ENCODE assay signal across 1 cellular context in the genomic region with DNA sequence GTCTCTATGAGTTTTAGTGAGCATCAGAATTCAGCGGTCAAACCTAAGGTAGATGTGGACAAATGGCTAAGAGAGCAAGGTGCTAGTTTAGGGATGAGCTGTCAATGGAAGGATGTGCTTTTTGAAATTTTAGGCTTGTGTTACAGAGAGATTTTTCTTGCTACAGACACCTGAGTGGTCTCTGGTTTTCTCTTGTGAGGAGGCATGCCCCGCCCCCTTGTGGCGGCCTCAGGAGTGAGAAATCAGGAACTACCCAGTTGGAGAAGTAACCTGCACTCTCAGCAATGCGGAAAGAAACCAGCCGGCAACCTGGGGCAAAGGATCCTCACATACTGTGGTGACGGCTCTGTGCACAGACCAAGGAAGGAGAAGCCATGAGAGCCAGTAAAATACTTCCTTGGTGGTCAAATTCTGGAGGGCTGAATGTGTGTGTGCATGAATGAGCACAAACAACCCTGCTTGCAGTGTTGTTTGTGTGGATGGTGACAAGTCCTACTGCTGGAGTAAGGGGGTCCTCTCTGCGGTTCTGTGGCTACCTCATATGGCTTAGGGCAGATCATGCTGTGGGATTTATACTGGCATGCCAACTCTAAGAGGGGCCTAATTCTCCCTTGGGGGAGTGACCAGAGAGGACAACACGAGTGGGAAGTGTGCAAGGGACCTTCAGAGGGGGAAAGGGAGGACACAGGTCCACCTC.
TF ChIP-seq lines count a peak whose summit lies in the region.

No MANE protein-coding gene starts in this region.

TF ChIP-seq in K562, 482 proteins besides CTCF, POLR2A, EP300 and RAD21 (continued from another document and continues in another):
- TF ChIP-seq, protein P1, sequence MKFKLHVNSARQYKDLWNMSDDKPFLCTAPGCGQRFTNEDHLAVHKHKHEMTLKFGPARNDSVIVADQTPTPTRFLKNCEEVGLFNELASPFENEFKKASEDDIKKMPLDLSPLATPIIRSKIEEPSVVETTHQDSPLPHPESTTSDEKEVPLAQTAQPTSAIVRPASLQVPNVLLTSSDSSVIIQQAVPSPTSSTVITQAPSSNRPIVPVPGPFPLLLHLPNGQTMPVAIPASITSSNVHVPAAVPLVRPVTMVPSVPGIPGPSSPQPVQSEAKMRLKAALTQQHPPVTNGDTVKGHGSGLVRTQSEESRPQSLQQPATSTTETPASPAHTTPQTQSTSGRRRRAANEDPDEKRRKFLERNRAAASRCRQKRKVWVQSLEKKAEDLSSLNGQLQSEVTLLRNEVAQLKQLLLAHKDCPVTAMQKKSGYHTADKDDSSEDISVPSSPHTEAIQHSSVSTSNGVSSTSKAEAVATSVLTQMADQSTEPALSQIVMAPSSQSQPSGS (CRISPR knock-in tag; IDR thresholded peaks at IDR 0.05): no peak
- peak; percentile 76 for TF ChIP-seq SMC3 (conservative IDR thresholded peaks at IDR 0.05; ENCODE audit: insufficient read depth, low read depth, low read length)
- TF ChIP-seq, protein P2, sequence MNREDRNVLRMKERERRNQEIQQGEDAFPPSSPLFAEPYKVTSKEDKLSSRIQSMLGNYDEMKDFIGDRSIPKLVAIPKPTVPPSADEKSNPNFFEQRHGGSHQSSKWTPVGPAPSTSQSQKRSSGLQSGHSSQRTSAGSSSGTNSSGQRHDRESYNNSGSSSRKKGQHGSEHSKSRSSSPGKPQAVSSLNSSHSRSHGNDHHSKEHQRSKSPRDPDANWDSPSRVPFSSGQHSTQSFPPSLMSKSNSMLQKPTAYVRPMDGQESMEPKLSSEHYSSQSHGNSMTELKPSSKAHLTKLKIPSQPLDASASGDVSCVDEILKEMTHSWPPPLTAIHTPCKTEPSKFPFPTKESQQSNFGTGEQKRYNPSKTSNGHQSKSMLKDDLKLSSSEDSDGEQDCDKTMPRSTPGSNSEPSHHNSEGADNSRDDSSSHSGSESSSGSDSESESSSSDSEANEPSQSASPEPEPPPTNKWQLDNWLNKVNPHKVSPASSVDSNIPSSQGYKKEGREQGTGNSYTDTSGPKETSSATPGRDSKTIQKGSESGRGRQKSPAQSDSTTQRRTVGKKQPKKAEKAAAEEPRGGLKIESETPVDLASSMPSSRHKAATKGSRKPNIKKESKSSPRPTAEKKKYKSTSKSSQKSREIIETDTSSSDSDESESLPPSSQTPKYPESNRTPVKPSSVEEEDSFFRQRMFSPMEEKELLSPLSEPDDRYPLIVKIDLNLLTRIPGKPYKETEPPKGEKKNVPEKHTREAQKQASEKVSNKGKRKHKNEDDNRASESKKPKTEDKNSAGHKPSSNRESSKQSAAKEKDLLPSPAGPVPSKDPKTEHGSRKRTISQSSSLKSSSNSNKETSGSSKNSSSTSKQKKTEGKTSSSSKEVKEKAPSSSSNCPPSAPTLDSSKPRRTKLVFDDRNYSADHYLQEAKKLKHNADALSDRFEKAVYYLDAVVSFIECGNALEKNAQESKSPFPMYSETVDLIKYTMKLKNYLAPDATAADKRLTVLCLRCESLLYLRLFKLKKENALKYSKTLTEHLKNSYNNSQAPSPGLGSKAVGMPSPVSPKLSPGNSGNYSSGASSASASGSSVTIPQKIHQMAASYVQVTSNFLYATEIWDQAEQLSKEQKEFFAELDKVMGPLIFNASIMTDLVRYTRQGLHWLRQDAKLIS (CRISPR knock-in tag; IDR thresholded peaks at IDR 0.05): no peak
- TF ChIP-seq, protein P3, sequence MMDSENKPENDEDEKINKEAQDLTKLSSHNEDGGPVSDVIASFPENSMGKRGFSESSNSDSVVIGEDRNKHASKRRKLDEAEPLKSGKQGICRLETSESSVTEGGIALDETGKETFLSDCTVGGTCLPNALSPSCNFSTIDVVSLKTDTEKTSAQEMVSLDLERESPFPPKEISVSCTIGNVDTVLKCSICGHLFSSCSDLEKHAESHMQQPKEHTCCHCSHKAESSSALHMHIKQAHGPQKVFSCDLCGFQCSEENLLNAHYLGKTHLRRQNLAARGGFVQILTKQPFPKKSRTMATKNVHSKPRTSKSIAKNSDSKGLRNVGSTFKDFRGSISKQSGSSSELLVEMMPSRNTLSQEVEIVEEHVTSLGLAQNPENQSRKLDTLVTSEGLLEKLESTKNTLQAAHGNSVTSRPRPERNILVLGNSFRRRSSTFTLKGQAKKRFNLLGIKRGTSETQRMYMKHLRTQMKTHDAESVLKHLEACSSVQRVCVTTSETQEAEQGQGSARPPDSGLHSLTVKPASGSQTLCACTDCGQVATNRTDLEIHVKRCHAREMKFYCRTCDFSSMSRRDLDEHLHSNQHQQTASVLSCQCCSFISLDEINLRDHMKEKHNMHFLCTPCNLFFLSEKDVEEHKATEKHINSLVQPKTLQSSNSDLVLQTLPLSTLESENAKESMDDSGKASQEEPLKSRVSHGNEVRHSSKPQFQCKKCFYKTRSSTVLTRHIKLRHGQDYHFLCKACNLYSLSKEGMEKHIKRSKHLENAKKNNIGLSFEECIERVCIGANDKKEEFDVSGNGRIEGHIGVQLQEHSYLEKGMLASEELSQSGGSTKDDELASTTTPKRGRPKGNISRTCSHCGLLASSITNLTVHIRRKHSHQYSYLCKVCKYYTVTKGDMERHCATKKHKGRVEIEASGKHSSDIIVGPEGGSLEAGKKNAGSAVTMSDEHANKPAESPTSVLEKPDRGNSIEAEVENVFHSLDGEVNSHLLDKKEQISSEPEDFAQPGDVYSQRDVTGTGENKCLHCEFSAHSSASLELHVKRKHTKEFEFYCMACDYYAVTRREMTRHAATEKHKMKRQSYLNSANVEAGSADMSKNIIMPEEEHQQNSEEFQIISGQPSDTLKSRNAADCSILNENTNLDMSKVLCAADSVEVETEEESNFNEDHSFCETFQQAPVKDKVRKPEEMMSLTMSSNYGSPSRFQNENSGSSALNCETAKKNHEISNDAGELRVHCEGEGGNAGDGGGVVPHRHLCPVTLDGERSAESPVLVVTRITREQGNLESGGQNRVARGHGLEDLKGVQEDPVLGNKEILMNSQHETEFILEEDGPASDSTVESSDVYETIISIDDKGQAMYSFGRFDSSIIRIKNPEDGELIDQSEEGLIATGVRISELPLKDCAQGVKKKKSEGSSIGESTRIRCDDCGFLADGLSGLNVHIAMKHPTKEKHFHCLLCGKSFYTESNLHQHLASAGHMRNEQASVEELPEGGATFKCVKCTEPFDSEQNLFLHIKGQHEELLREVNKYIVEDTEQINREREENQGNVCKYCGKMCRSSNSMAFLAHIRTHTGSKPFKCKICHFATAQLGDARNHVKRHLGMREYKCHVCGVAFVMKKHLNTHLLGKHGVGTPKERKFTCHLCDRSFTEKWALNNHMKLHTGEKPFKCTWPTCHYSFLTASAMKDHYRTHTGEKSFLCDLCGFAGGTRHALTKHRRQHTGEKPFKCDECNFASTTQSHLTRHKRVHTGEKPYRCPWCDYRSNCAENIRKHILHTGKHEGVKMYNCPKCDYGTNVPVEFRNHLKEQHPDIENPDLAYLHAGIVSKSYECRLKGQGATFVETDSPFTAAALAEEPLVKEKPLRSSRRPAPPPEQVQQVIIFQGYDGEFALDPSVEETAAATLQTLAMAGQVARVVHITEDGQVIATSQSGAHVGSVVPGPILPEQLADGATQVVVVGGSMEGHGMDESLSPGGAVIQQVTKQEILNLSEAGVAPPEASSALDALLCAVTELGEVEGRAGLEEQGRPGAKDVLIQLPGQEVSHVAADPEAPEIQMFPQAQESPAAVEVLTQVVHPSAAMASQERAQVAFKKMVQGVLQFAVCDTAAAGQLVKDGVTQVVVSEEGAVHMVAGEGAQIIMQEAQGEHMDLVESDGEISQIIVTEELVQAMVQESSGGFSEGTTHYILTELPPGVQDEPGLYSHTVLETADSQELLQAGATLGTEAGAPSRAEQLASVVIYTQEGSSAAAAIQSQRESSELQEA (IDR thresholded peaks at IDR 0.05; ENCODE audit: low read depth): no peak
- peak; percentile 32 for TF ChIP-seq CTBP1 (IDR thresholded peaks at IDR 0.05; ENCODE audit: borderline replicate concordance)
- TF ChIP-seq CEBPB (tag; IDR thresholded peaks at IDR 0.05): no peak
- TF ChIP-seq RAD51 (IDR thresholded peaks at IDR 0.05; ENCODE audit: borderline replicate concordance, low read depth): no peak
- TF ChIP-seq, protein P4, sequence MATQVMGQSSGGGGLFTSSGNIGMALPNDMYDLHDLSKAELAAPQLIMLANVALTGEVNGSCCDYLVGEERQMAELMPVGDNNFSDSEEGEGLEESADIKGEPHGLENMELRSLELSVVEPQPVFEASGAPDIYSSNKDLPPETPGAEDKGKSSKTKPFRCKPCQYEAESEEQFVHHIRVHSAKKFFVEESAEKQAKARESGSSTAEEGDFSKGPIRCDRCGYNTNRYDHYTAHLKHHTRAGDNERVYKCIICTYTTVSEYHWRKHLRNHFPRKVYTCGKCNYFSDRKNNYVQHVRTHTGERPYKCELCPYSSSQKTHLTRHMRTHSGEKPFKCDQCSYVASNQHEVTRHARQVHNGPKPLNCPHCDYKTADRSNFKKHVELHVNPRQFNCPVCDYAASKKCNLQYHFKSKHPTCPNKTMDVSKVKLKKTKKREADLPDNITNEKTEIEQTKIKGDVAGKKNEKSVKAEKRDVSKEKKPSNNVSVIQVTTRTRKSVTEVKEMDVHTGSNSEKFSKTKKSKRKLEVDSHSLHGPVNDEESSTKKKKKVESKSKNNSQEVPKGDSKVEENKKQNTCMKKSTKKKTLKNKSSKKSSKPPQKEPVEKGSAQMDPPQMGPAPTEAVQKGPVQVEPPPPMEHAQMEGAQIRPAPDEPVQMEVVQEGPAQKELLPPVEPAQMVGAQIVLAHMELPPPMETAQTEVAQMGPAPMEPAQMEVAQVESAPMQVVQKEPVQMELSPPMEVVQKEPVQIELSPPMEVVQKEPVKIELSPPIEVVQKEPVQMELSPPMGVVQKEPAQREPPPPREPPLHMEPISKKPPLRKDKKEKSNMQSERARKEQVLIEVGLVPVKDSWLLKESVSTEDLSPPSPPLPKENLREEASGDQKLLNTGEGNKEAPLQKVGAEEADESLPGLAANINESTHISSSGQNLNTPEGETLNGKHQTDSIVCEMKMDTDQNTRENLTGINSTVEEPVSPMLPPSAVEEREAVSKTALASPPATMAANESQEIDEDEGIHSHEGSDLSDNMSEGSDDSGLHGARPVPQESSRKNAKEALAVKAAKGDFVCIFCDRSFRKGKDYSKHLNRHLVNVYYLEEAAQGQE (CRISPR knock-in tag; IDR thresholded peaks at IDR 0.05; ENCODE audit: low read depth): no peak
- no peak for TF ChIP-seq FOXK1 (CRISPR knock-in tag; IDR thresholded peaks at IDR 0.05; ENCODE audit: borderline replicate concordance)
- no peak for TF ChIP-seq ILK (tag; IDR thresholded peaks at IDR 0.05; ENCODE audit: borderline replicate concordance, low read depth)
- 0 out of 2 replicates have a peak, but pooled peaks have one; percentile 4 for TF ChIP-seq JUND (IDR thresholded peaks at IDR 0.05; ENCODE audit: borderline replicate concordance, low read depth, low read length)
- TF ChIP-seq JUND (tag; IDR thresholded peaks at IDR 0.05; ENCODE audit: borderline replicate concordance, low read depth, low read length): no peak
- TF ChIP-seq CREM (IDR thresholded peaks at IDR 0.05; ENCODE audit: low read depth): no peak
- no peak for TF ChIP-seq CBX8 (IDR thresholded peaks at IDR 0.05; ENCODE audit: borderline replicate concordance, extremely low read depth, low read depth, low read length, poor library complexity, severe bottlenecking)
- TF ChIP-seq SPI1 (IDR thresholded peaks at IDR 0.05; ENCODE audit: borderline replicate concordance, low read depth, low read length): 0 out of 2 replicates have a peak, but pooled peaks have one; percentile 6
- no peak for TF ChIP-seq ZNF12 (CRISPR knock-in tag; IDR thresholded peaks at IDR 0.05)
- TF ChIP-seq MTA1 (IDR thresholded peaks at IDR 0.05; ENCODE audit: borderline replicate concordance): no peak
- no peak for TF ChIP-seq POLR2AphosphoS2 (IDR thresholded peaks at IDR 0.05; ENCODE audit: low read length)
- TF ChIP-seq, protein P5, sequence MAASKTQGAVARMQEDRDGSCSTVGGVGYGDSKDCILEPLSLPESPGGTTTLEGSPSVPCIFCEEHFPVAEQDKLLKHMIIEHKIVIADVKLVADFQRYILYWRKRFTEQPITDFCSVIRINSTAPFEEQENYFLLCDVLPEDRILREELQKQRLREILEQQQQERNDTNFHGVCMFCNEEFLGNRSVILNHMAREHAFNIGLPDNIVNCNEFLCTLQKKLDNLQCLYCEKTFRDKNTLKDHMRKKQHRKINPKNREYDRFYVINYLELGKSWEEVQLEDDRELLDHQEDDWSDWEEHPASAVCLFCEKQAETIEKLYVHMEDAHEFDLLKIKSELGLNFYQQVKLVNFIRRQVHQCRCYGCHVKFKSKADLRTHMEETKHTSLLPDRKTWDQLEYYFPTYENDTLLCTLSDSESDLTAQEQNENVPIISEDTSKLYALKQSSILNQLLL (CRISPR knock-in tag; IDR thresholded peaks at IDR 0.05; ENCODE audit: borderline replicate concordance): no peak
- no peak for TF ChIP-seq ZNF436 (CRISPR knock-in tag; IDR thresholded peaks at IDR 0.05)
- no peak for TF ChIP-seq ELF4 (CRISPR knock-in tag; IDR thresholded peaks at IDR 0.05)
- no peak for TF ChIP-seq ZNF232 (CRISPR knock-in tag; IDR thresholded peaks at IDR 0.05)
- TF ChIP-seq, protein P6, sequence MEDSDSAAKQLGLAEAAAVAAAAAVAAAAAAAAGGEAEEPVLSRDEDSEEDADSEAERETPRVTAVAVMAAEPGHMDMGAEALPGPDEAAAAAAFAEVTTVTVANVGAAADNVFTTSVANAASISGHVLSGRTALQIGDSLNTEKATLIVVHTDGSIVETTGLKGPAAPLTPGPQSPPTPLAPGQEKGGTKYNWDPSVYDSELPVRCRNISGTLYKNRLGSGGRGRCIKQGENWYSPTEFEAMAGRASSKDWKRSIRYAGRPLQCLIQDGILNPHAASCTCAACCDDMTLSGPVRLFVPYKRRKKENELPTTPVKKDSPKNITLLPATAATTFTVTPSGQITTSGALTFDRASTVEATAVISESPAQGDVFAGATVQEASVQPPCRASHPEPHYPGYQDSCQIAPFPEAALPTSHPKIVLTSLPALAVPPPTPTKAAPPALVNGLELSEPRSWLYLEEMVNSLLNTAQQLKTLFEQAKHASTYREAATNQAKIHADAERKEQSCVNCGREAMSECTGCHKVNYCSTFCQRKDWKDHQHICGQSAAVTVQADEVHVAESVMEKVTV (CRISPR knock-in tag; IDR thresholded peaks at IDR 0.05): peak; percentile 44; the same call in 1 of the 2 replicates
- TF ChIP-seq ZNF217 (CRISPR knock-in tag; IDR thresholded peaks at IDR 0.05): no peak
- no peak for TF ChIP-seq ZNF444 (CRISPR knock-in tag; IDR thresholded peaks at IDR 0.05)
- TF ChIP-seq ESRRA (IDR thresholded peaks at IDR 0.05; ENCODE audit: borderline replicate concordance, low read depth): peak; percentile 65
- no peak for TF ChIP-seq HNRNPH1 (optimal IDR thresholded peaks at IDR 0.05; ENCODE audit: low read depth, low read length)
- no peak for TF ChIP-seq KLF16 (IDR thresholded peaks at IDR 0.05)
- no peak for TF ChIP-seq ZNF121 (CRISPR knock-in tag; conservative IDR thresholded peaks at IDR 0.05)
- TF ChIP-seq, protein P7, sequence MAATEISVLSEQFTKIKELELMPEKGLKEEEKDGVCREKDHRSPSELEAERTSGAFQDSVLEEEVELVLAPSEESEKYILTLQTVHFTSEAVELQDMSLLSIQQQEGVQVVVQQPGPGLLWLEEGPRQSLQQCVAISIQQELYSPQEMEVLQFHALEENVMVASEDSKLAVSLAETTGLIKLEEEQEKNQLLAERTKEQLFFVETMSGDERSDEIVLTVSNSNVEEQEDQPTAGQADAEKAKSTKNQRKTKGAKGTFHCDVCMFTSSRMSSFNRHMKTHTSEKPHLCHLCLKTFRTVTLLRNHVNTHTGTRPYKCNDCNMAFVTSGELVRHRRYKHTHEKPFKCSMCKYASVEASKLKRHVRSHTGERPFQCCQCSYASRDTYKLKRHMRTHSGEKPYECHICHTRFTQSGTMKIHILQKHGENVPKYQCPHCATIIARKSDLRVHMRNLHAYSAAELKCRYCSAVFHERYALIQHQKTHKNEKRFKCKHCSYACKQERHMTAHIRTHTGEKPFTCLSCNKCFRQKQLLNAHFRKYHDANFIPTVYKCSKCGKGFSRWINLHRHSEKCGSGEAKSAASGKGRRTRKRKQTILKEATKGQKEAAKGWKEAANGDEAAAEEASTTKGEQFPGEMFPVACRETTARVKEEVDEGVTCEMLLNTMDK (IDR thresholded peaks at IDR 0.05; ENCODE audit: borderline replicate concordance, insufficient read depth, low read depth, low read length, poor library complexity, severe bottlenecking): peak; percentile 78
- no peak for TF ChIP-seq SIN3B (IDR thresholded peaks at IDR 0.05; ENCODE audit: low read depth)
- no peak for TF ChIP-seq ZBTB8A (IDR thresholded peaks at IDR 0.05; ENCODE audit: partially characterized antibody)
- TF ChIP-seq KDM2B (CRISPR knock-in tag; IDR thresholded peaks at IDR 0.05): no peak
